Comparison of ENCODE assay signal across 11 cellular contexts in genomic region chr7:143792633-143793032, GRCh38. TPM values are rescaled to one million over a fixed set of nuclear protein-coding genes. Genes with fewer than 3 reads are reported as not detected.
DNase-seq lines count a peak whose midpoint lies in the region; ATAC-seq and TF ChIP-seq lines count a peak whose summit lies in the region.
"Not testable (repeated sequence)": the region's sequence is repeated elsewhere in the genome, so short reads cannot be mapped to it uniquely, and the experiment has no call there.
"Had no signal": no experiment of that assay in that cellular context is flagged by ENCODE, and none has a peak within 500 bp of the region (broad histone marks: within the 10 kb centered on the region; RNA-seq: fewer than 3 reads in every experiment).

No MANE protein-coding gene starts in this region.

- H3K27ac Mint-ChIP-seq in activated CD4-positive, alpha-beta memory T cell treated with anti-CD3 and anti-CD28 coated beads for 36 hours; activated T-cell treated with anti-CD3 and anti-CD28 coated beads, Interleukin-2, amount 50 U/mL, for 72 hours; activated naive CD8-positive, alpha-beta T cell treated with anti-CD3 and anti-CD28 coated beads, Interleukin-2, amount 50 U/mL, for 24 hours: not testable (repeated sequence)

- H3K9me2 ChIP-seq in PC-3 (replicated peaks; ENCODE audit: low read length), result not testable (repeated sequence)

- ATAC-seq in PC-3, result peak; percentile 81
- peak; percentile 71 to 75 for ATAC-seq in activated T-cell treated with anti-CD3 and anti-CD28 coated beads, Interleukin-2, amount 50 U/mL, for 72 hours (replicated peaks in 1 of 2)
- ATAC-seq in activated naive CD8-positive, alpha-beta T cell treated with anti-CD3 and anti-CD28 coated beads, Interleukin-2, amount 50 U/mL, for 24 hours, result peak; percentile 100

- H3K27me3 ChIP-seq in PC-3 (ENCODE audit: low read length); sigmoid colon: not testable (repeated sequence)

- H3K27me3 Mint-ChIP-seq in activated CD4-positive, alpha-beta memory T cell treated with anti-CD3 and anti-CD28 coated beads for 36 hours; activated T-cell treated with anti-CD3 and anti-CD28 coated beads, Interleukin-2, amount 50 U/mL, for 72 hours (ENCODE audit: low read depth); activated naive CD8-positive, alpha-beta T cell treated with anti-CD3 and anti-CD28 coated beads, Interleukin-2, amount 50 U/mL, for 24 hours: not testable (repeated sequence)

- CTCF ChIA-PET in PC-3 (lab: Charles Lee); activated CD4-positive, alpha-beta memory T cell treated with anti-CD3 and anti-CD28 coated beads for 36 hours (lab: Charles Lee): not testable (repeated sequence)

- H3F3A ChIP-seq in PC-3 (ENCODE audit: low read length, unreplicated experiment), result not testable (repeated sequence)

- not testable (repeated sequence) for H3K36me3 ChIP-seq in PC-3 (ENCODE audit: low read depth, low read length); sigmoid colon

- not testable (repeated sequence) for H3K4me2 ChIP-seq in PC-3 (ENCODE audit: low read length)

- TF ChIP-seq POLR2A in sigmoid colon (IDR thresholded peaks at IDR 0.05), result not testable (repeated sequence)

- not testable (repeated sequence) for DNase-seq in PC-3
- peak; percentile 58 for DNase-seq in activated CD4-positive, alpha-beta memory T cell treated with anti-CD3 and anti-CD28 coated beads for 36 hours
- peak; percentile 1 to 14 for DNase-seq in activated T-cell treated with anti-CD3 and anti-CD28 coated beads, Interleukin-2, amount 50 U/mL, for 72 hours
- DNase-seq in activated naive CD8-positive, alpha-beta T cell treated with anti-CD3 and anti-CD28 coated beads, Interleukin-2, amount 50 U/mL, for 24 hours, result peak; percentile 22
- DNase-seq in sigmoid colon, result peak; percentile 26
- peak; percentile 4 for DNase-seq in stimulated activated CD4-positive, alpha-beta T cell treated with anti-CD3 and anti-CD28 coated beads, Interleukin-4, amount 100 ng/mL, for 1 hour
- peak; percentile 0 to 8 for DNase-seq in stimulated activated CD8-positive, alpha-beta memory T cell treated with anti-CD3 and anti-CD28 coated beads, Interleukin-7, amount 100 ng/mL, for 48 hours (ENCODE audit: extremely low read depth in 1 of 2, low read depth in 1 of 2)

- BruUV-seq in PC-3 (replicated peaks; lab: Mats Ljungman, UMichigan), result not testable (repeated sequence)

- not testable (repeated sequence) for H3K9me3 Mint-ChIP-seq in activated CD4-positive, alpha-beta memory T cell treated with anti-CD3 and anti-CD28 coated beads for 36 hours; activated T-cell treated with anti-CD3 and anti-CD28 coated beads, Interleukin-2, amount 50 U/mL, for 72 hours; activated naive CD8-positive, alpha-beta T cell treated with anti-CD3 and anti-CD28 coated beads, Interleukin-2, amount 50 U/mL, for 24 hours

- H3K4me1 ChIP-seq in PC-3 (ENCODE audit: insufficient read depth, low read length); sigmoid colon: not testable (repeated sequence)

- intact Hi-C loops in PC-3 (cut with micrococcal nuclease); activated CD4-positive, alpha-beta memory T cell treated with anti-CD3 and anti-CD28 coated beads for 36 hours (cut with micrococcal nuclease); sigmoid colon (cut with DNase I): not testable (repeated sequence)

- POLR2A ChIA-PET in PC-3 (lab: Charles Lee; ENCODE audit: unreplicated experiment); activated CD4-positive, alpha-beta memory T cell treated with anti-CD3 and anti-CD28 coated beads for 36 hours (lab: Charles Lee): not testable (repeated sequence)

- H3K9me3 ChIP-seq in PC-3 (ENCODE audit: low read length); sigmoid colon: not testable (repeated sequence)

- H3K36me3 Mint-ChIP-seq in activated CD4-positive, alpha-beta memory T cell treated with anti-CD3 and anti-CD28 coated beads for 36 hours; activated T-cell treated with anti-CD3 and anti-CD28 coated beads, Interleukin-2, amount 50 U/mL, for 72 hours (ENCODE audit: insufficient read depth in 2 of 2); activated naive CD8-positive, alpha-beta T cell treated with anti-CD3 and anti-CD28 coated beads, Interleukin-2, amount 50 U/mL, for 24 hours (ENCODE audit: low read depth): not testable (repeated sequence)

- H3K27ac ChIP-seq in PC-3 (ENCODE audit: low read length); sigmoid colon: not testable (repeated sequence)

- TF ChIP-seq EP300 in sigmoid colon (IDR thresholded peaks at IDR 0.05), result not testable (repeated sequence)

- H3K4me1 Mint-ChIP-seq in activated CD4-positive, alpha-beta memory T cell treated with anti-CD3 and anti-CD28 coated beads for 36 hours (ENCODE audit: low read depth); activated T-cell treated with anti-CD3 and anti-CD28 coated beads, Interleukin-2, amount 50 U/mL, for 72 hours (ENCODE audit: low read depth); activated naive CD8-positive, alpha-beta T cell treated with anti-CD3 and anti-CD28 coated beads, Interleukin-2, amount 50 U/mL, for 24 hours: not testable (repeated sequence)

- WGBS in sigmoid colon, 2 donors, result 93 to 95% methylated on average over 2 of the region's 2 CpGs

- not testable (repeated sequence) for H4K20me1 ChIP-seq in PC-3 (ENCODE audit: low read length)

- not testable (repeated sequence) for H3K79me2 ChIP-seq in PC-3 (ENCODE audit: low read length)

- H3K4me3 Mint-ChIP-seq in activated CD4-positive, alpha-beta memory T cell treated with anti-CD3 and anti-CD28 coated beads for 36 hours; activated T-cell treated with anti-CD3 and anti-CD28 coated beads, Interleukin-2, amount 50 U/mL, for 72 hours; activated naive CD8-positive, alpha-beta T cell treated with anti-CD3 and anti-CD28 coated beads, Interleukin-2, amount 50 U/mL, for 24 hours: not testable (repeated sequence)

- TF ChIP-seq CTCF in PC-3 (conservative IDR thresholded peaks at IDR 0.05; ENCODE audit: low read depth, low read length); sigmoid colon (IDR thresholded peaks at IDR 0.05): not testable (repeated sequence)

- not testable (repeated sequence) for H2AFZ ChIP-seq in PC-3 (ENCODE audit: low read length)

- not testable (repeated sequence) for H3K4me3 ChIP-seq in PC-3 (ENCODE audit: low read length); sigmoid colon

- not testable (repeated sequence) for H3K9ac ChIP-seq in PC-3 (ENCODE audit: low read length)

RNA-seq across cellular contexts. Expression of gene CTAGE6, which starts 35.1 kb away (rescaled TPM):
- total RNA-seq in PC-3 (2014; rRNA removed) (not detected in 2 replicates), sigmoid colon (under 1 TPM in 2 of 4 donors, not detected in 2; 0.36 to 0.54 TPM)
- 1 to 10 TPM; 1.6 to 1.9 TPM for total RNA-seq in activated CD4-positive, alpha-beta memory T cell treated with anti-CD3 and anti-CD28 coated beads for 36 hours
- total RNA-seq in activated T-cell treated with anti-CD3 and anti-CD28 coated beads, Interleukin-2, amount 50 U/mL, for 72 hours, result 1 to 10 TPM in 1 of 2 donors, under 1 TPM in 1; 0.79 to 2.8 TPM
- polyA plus RNA-seq in sigmoid colon, result under 1 TPM in 2 of 3 donors, not detected in 1; 0.06 to 0.46 TPM
- total RNA-seq: GM23338, LHCN-M2, OCI-LY7, Right ventricle myocardium inferior had no signal
- polyA plus RNA-seq: GM23338 had no signal
